ENCODE assay signal across 8 cellular contexts in genomic region chr1:156385534-156386031, GRCh38. TPM values are rescaled to one million over a fixed set of nuclear protein-coding genes. Genes with fewer than 3 reads are reported as not detected.
DNase-seq lines count a peak whose midpoint lies in the region; ATAC-seq and TF ChIP-seq lines count a peak whose summit lies in the region.

No MANE protein-coding gene starts in this region.

- POLR2A ChIA-PET in PC-3 (lab: Charles Lee; ENCODE audit: unreplicated experiment): no interaction called here

- peaks cover 47% of the 10 kb centered on the region for H3K27me3 Mint-ChIP-seq in stimulated activated naive CD8-positive, alpha-beta T cell treated with anti-CD3 and anti-CD28 coated beads, Interleukin-15, amount 100 ng/mL, for 72 hours

- H3K4me1 ChIP-seq in PC-3 (ENCODE audit: insufficient read depth, low read length) (peaks cover 6% of the 10 kb centered on the region; the same call in 1 of the 2 replicates), esophagus muscularis mucosa (peaks cover 0 to 16% (median 11%) of the 10 kb centered on the region in 4 donors)

- peak; percentile 99 for TF ChIP-seq CTCF in PC-3 (conservative IDR thresholded peaks at IDR 0.05; ENCODE audit: low read depth, low read length)
- peak; percentile 86 to 95 (median 89) for TF ChIP-seq CTCF in esophagus muscularis mucosa (IDR thresholded peaks at IDR 0.05)
- TF ChIP-seq CTCF in neural cell (IDR thresholded peaks at IDR 0.05; ENCODE audit: poor library complexity, severe bottlenecking): peak; percentile 92

- no peaks in the 10 kb centered on the region for H3K9me3 Mint-ChIP-seq in stimulated activated naive CD8-positive, alpha-beta T cell treated with anti-CD3 and anti-CD28 coated beads, Interleukin-15, amount 100 ng/mL, for 72 hours

- H3K9ac ChIP-seq in PC-3 (ENCODE audit: low read length) (no peak overlapping the region), neural cell (ENCODE audit: low read length) (no peak overlapping the region)

- TF ChIP-seq EP300 in esophagus muscularis mucosa (IDR thresholded peaks at IDR 0.05): no peak
- no peak for TF ChIP-seq EP300 in neural cell (conservative IDR thresholded peaks at IDR 0.05; ENCODE audit: poor library complexity, severe bottlenecking)

- no peak overlapping the region for H3K4me2 ChIP-seq in PC-3 (ENCODE audit: low read length)
- H3K4me2 ChIP-seq in neural cell (ENCODE audit: low read length): no peak overlapping the region

- no peak overlapping the region for H3K27ac Mint-ChIP-seq in stimulated activated naive CD8-positive, alpha-beta T cell treated with anti-CD3 and anti-CD28 coated beads, Interleukin-15, amount 100 ng/mL, for 72 hours

- H3K4me3 ChIP-seq in PC-3 (ENCODE audit: low read length) (no peak overlapping the region), esophagus muscularis mucosa (no peak overlapping the region), neural cell (ENCODE audit: low read length) (no peak overlapping the region)

- ATAC-seq in PC-3 (peak; percentile 48), HG02642 (IDR thresholded peaks at IDR 0.05; ENCODE audit: poor library complexity, unreplicated experiment) (no peak)
- ATAC-seq in stimulated activated naive CD8-positive, alpha-beta T cell treated with anti-CD3 and anti-CD28 coated beads, Interleukin-15, amount 100 ng/mL, for 72 hours: peak; percentile 85

- H3K4me1 Mint-ChIP-seq in stimulated activated naive CD8-positive, alpha-beta T cell treated with anti-CD3 and anti-CD28 coated beads, Interleukin-15, amount 100 ng/mL, for 72 hours: peaks cover 24% of the 10 kb centered on the region

- no peak overlapping the region for H2AFZ ChIP-seq in PC-3 (ENCODE audit: low read length)
- no peak overlapping the region for H2AFZ ChIP-seq in neural cell (ENCODE audit: low read depth, low read length)

- H3K79me2 ChIP-seq in PC-3 (ENCODE audit: low read length): no peaks in the 10 kb centered on the region
- no peaks in the 10 kb centered on the region for H3K79me2 ChIP-seq in neural cell (replicated peaks; ENCODE audit: insufficient read depth, low read length)

- intact Hi-C loops in PC-3 (cut with micrococcal nuclease) (loop anchor here (1.0 kb wide), 1 partner anchor 59 kb away; no protein-coding TSS in a partner anchor), esophagus muscularis mucosa (cut with DNase I) (loop anchor here (1.0 to 5.0 kb wide), 2 partner anchors 61 to 232 kb away; partner anchors contain the start of gene HAPLN2)

- TF ChIP-seq POLR2A in esophagus muscularis mucosa (IDR thresholded peaks at IDR 0.05; ENCODE audit: low read depth): no peak

- no peaks in the 10 kb centered on the region for H3K9me3 ChIP-seq in PC-3 (ENCODE audit: low read length)
- H3K9me3 ChIP-seq in esophagus muscularis mucosa: no peaks in the 10 kb centered on the region
- H3K9me3 ChIP-seq in neural cell (ENCODE audit: low read length): no peaks in the 10 kb centered on the region

- CTCF ChIA-PET in PC-3 (lab: Charles Lee): interaction anchor here (0.5 to 1.6 kb wide), 26 partner anchors 10 to 357 kb away, joined by 3 to 97 read pairs (median 4); partner anchors contain the start of gene MEF2D

- H3K27ac ChIP-seq in PC-3 (ENCODE audit: low read length) (no peak overlapping the region), esophagus muscularis mucosa (replicated peaks in 1 of 4) (no peak overlapping the region), neural cell (ENCODE audit: low read length) (no peak overlapping the region)

- no peaks in the 10 kb centered on the region for H3K27me3 ChIP-seq in PC-3 (ENCODE audit: low read length)
- peaks cover 0 to 56% (median 20%) of the 10 kb centered on the region in 4 donors for H3K27me3 ChIP-seq in esophagus muscularis mucosa
- H3K27me3 ChIP-seq in neural cell (ENCODE audit: insufficient read depth, low read depth, low read length): peaks cover 30% of the 10 kb centered on the region

- DNase-seq in COLO668 (lab: John Stamatoyannopoulos, UW; ENCODE audit: unreplicated experiment) (peak; percentile 68), KG1 (lab: John Stamatoyannopoulos, UW) (peak; percentile 49), PC-3 (peak; percentile 75), activated T-cell treated with anti-CD3 and anti-CD28 coated beads for 4 hours (peak; percentile 75), esophagus muscularis mucosa (ENCODE audit: extremely low spot score) (no peak)
- DNase-seq in stimulated activated naive CD8-positive, alpha-beta T cell treated with anti-CD3 and anti-CD28 coated beads, Interleukin-15, amount 100 ng/mL, for 72 hours: peak; percentile 66 to 71

- H3F3A ChIP-seq in PC-3 (ENCODE audit: low read length, unreplicated experiment): no peaks in the 10 kb centered on the region
- H3F3A ChIP-seq in neural cell (ENCODE audit: insufficient read depth, low read length, poor library complexity, severe bottlenecking): no peaks in the 10 kb centered on the region

- WGBS in esophagus muscularis mucosa: 21% methylated on average over 9 of the region's 9 CpGs

- no peak overlapping the region for H3K4me3 Mint-ChIP-seq in stimulated activated naive CD8-positive, alpha-beta T cell treated with anti-CD3 and anti-CD28 coated beads, Interleukin-15, amount 100 ng/mL, for 72 hours

- H3K36me3 ChIP-seq in PC-3 (ENCODE audit: low read depth, low read length): no peaks in the 10 kb centered on the region
- H3K36me3 ChIP-seq in esophagus muscularis mucosa: no peaks in the 10 kb centered on the region
- no peaks in the 10 kb centered on the region for H3K36me3 ChIP-seq in neural cell (ENCODE audit: insufficient read depth, low read length)

- TF ChIP-seq RAD21 in neural cell (conservative IDR thresholded peaks at IDR 0.05): peak; percentile 92

- no TSS peak for BruUV-seq in PC-3 (replicated peaks; lab: Mats Ljungman, UMichigan)

- no peaks in the 10 kb centered on the region for H3K9me2 ChIP-seq in PC-3 (replicated peaks; ENCODE audit: low read length)
- H3K9me2 ChIP-seq in neural cell (ENCODE audit: insufficient read depth, low read length): no peaks in the 10 kb centered on the region

- no peaks in the 10 kb centered on the region for H4K20me1 ChIP-seq in PC-3 (ENCODE audit: low read length)
- H4K20me1 ChIP-seq in neural cell (ENCODE audit: insufficient read depth): no peaks in the 10 kb centered on the region

TF ChIP-seq in neural cell, 6 proteins besides CTCF, POLR2A, EP300 and RAD21:
- no peak for TF ChIP-seq EZH2 (IDR thresholded peaks at IDR 0.05; ENCODE audit: borderline replicate concordance, insufficient read depth, low read length, poor library complexity, severe bottlenecking)
- TF ChIP-seq SMC3 (conservative IDR thresholded peaks at IDR 0.05; ENCODE audit: poor library complexity): peak; percentile 96
TF ChIP-seq in neural cell: peak in this region for 1.

RNA-seq across cellular contexts. Expression of gene RHBG, which starts 16.6 kb away (rescaled TPM):
- total RNA-seq in PC-3 (2014; rRNA removed) (0.26 TPM in 1 of 2 replicates, not detected in the other), esophagus muscularis mucosa (not detected)
- not detected in 2 replicates for polyA plus RNA-seq in neural cell
- polyA minus RNA-seq in neural cell: not detected in 2 replicates

RNA-seq across cellular contexts. Expression of gene TSACC, which starts 47.3 kb away (rescaled TPM):
- total RNA-seq in PC-3 (2014; rRNA removed) (0.51 and 1.3 TPM in 2 replicates), esophagus muscularis mucosa (not detected)
- not detected in 2 replicates for polyA plus RNA-seq in neural cell
- polyA minus RNA-seq in neural cell: not detected in 2 replicates

RNA-seq across cellular contexts. Expression of gene CCT3, which starts 47.5 kb away (rescaled TPM):
- total RNA-seq in PC-3 (2014; rRNA removed) (666 and 692 TPM in 2 replicates), esophagus muscularis mucosa (100 to 1,000 TPM; 172 to 241 (median 222) TPM)
- 288 and 326 TPM in 2 replicates for polyA plus RNA-seq in neural cell
- polyA minus RNA-seq in neural cell: 286 and 301 TPM in 2 replicates
